Comparison of ENCODE assay signal across 3 cellular contexts in the genomic region with DNA sequence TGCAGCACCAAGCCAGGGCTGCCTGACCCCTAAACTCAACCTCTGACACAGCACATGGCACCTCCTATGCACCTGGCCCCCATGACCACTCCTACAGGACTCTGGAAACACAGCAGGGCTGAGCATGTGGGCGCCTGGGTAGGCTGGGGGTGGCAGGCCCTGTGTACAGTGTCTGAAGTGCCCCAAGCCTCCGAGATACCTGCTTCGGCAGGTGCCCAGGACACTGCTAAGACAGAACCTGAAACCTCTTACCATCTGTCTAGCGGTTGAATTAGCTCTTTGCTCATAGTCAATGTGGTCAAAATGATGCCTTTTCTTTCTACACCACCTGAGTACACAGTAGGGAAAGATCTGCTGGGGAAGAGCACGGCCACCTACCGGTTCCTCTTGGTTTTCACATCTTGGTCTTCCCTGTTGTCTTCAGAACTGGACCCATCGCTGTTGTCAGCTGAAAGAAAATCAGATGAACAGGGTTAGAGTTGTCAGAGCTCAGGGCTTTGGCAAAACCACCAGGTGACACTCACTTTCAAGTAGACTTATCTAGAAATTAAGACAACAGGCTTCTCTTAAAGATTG.
TF ChIP-seq lines count a peak whose summit lies in the region.

No MANE protein-coding gene starts in this region.

TF ChIP-seq in HepG2, 621 proteins besides CTCF, POLR2A, EP300 and RAD21 (continued from another document and continues in another):
- TF ChIP-seq, protein P1, sequence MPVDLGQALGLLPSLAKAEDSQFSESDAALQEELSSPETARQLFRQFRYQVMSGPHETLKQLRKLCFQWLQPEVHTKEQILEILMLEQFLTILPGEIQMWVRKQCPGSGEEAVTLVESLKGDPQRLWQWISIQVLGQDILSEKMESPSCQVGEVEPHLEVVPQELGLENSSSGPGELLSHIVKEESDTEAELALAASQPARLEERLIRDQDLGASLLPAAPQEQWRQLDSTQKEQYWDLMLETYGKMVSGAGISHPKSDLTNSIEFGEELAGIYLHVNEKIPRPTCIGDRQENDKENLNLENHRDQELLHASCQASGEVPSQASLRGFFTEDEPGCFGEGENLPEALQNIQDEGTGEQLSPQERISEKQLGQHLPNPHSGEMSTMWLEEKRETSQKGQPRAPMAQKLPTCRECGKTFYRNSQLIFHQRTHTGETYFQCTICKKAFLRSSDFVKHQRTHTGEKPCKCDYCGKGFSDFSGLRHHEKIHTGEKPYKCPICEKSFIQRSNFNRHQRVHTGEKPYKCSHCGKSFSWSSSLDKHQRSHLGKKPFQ (CRISPR knock-in tag; IDR thresholded peaks at IDR 0.05; ENCODE audit: insufficient replicate concordance), result no peak
- TF ChIP-seq TAF1 (CRISPR knock-in tag; IDR thresholded peaks at IDR 0.05), result no peak
- no peak for TF ChIP-seq HIVEP1 (CRISPR knock-in tag; IDR thresholded peaks at IDR 0.05)
- TF ChIP-seq YEATS2 (CRISPR knock-in tag; IDR thresholded peaks at IDR 0.05; ENCODE audit: borderline replicate concordance), result no peak
- no peak for TF ChIP-seq ZNF607 (CRISPR knock-in tag; IDR thresholded peaks at IDR 0.05; ENCODE audit: borderline replicate concordance)
- TF ChIP-seq, protein P2, sequence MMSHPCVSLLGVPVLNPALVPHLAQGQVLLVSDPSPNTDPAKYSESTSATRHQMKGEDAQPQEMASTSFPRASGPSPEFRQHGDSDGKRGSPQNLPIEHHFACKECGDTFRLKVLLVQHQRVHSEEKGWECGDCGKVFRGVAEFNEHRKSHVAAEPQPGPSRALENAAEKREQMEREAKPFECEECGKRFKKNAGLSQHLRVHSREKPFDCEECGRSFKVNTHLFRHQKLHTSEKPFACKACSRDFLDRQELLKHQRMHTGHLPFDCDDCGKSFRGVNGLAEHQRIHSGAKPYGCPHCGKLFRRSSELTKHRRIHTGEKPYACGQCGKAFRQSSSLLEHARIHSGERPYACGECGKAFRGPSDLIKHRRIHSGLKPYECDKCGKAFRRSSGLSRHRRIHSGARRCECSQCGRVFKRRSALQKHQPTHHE (CRISPR knock-in tag; IDR thresholded peaks at IDR 0.05; ENCODE audit: borderline replicate concordance), result no peak
- TF ChIP-seq KDM4B (CRISPR knock-in tag; IDR thresholded peaks at IDR 0.05), result no peak
- no peak for TF ChIP-seq HDAC6 (IDR thresholded peaks at IDR 0.05; ENCODE audit: low read depth, low read length)
- TF ChIP-seq NCOR1 (IDR thresholded peaks at IDR 0.05; ENCODE audit: borderline replicate concordance, low read length), result no peak
- no peak for TF ChIP-seq SNRNP70 (IDR thresholded peaks at IDR 0.05; ENCODE audit: low read depth, low read length)
- no peak for TF ChIP-seq PTBP1 (IDR thresholded peaks at IDR 0.05; ENCODE audit: low read depth, low read length, poor library complexity, severe bottlenecking)
- no peak for TF ChIP-seq ZNF570 (CRISPR knock-in tag; IDR thresholded peaks at IDR 0.05; ENCODE audit: borderline replicate concordance)

TF ChIP-seq in HCT116, 20 proteins besides CTCF, POLR2A, EP300 and RAD21:
- TF ChIP-seq, protein P3, sequence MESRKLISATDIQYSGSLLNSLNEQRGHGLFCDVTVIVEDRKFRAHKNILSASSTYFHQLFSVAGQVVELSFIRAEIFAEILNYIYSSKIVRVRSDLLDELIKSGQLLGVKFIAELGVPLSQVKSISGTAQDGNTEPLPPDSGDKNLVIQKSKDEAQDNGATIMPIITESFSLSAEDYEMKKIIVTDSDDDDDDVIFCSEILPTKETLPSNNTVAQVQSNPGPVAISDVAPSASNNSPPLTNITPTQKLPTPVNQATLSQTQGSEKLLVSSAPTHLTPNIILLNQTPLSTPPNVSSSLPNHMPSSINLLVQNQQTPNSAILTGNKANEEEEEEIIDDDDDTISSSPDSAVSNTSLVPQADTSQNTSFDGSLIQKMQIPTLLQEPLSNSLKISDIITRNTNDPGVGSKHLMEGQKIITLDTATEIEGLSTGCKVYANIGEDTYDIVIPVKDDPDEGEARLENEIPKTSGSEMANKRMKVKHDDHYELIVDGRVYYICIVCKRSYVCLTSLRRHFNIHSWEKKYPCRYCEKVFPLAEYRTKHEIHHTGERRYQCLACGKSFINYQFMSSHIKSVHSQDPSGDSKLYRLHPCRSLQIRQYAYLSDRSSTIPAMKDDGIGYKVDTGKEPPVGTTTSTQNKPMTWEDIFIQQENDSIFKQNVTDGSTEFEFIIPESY (IDR thresholded peaks at IDR 0.05; ENCODE audit: extremely low read depth, insufficient replicate concordance, low read length), result no peak
- TF ChIP-seq YY1 (IDR thresholded peaks at IDR 0.05; ENCODE audit: extremely low read depth, insufficient replicate concordance, low read depth, low read length), result no peak
- no peak for TF ChIP-seq CEBPB (IDR thresholded peaks at IDR 0.05; ENCODE audit: low read depth)

TF ChIP-seq in WTC11, 78 proteins besides CTCF, POLR2A, EP300 and RAD21 (continued from another document):
- TF ChIP-seq, protein P4, sequence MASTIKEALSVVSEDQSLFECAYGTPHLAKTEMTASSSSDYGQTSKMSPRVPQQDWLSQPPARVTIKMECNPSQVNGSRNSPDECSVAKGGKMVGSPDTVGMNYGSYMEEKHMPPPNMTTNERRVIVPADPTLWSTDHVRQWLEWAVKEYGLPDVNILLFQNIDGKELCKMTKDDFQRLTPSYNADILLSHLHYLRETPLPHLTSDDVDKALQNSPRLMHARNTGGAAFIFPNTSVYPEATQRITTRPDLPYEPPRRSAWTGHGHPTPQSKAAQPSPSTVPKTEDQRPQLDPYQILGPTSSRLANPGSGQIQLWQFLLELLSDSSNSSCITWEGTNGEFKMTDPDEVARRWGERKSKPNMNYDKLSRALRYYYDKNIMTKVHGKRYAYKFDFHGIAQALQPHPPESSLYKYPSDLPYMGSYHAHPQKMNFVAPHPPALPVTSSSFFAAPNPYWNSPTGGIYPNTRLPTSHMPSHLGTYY (CRISPR knock-in tag; IDR thresholded peaks at IDR 0.05), result no peak
- no peak for TF ChIP-seq MXD4 (CRISPR knock-in tag; IDR thresholded peaks at IDR 0.05; ENCODE audit: borderline replicate concordance)
- TF ChIP-seq, protein P5, sequence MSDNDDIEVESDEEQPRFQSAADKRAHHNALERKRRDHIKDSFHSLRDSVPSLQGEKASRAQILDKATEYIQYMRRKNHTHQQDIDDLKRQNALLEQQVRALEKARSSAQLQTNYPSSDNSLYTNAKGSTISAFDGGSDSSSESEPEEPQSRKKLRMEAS (CRISPR knock-in tag; IDR thresholded peaks at IDR 0.05), result no peak
- TF ChIP-seq, protein P6, sequence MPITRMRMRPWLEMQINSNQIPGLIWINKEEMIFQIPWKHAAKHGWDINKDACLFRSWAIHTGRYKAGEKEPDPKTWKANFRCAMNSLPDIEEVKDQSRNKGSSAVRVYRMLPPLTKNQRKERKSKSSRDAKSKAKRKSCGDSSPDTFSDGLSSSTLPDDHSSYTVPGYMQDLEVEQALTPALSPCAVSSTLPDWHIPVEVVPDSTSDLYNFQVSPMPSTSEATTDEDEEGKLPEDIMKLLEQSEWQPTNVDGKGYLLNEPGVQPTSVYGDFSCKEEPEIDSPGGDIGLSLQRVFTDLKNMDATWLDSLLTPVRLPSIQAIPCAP (CRISPR knock-in tag; IDR thresholded peaks at IDR 0.05), result no peak
- TF ChIP-seq SOX15 (CRISPR knock-in tag; IDR thresholded peaks at IDR 0.05), result no peak
- TF ChIP-seq, protein P7, sequence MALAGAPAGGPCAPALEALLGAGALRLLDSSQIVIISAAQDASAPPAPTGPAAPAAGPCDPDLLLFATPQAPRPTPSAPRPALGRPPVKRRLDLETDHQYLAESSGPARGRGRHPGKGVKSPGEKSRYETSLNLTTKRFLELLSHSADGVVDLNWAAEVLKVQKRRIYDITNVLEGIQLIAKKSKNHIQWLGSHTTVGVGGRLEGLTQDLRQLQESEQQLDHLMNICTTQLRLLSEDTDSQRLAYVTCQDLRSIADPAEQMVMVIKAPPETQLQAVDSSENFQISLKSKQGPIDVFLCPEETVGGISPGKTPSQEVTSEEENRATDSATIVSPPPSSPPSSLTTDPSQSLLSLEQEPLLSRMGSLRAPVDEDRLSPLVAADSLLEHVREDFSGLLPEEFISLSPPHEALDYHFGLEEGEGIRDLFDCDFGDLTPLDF (CRISPR knock-in tag; IDR thresholded peaks at IDR 0.05), result no peak
- TF ChIP-seq ATF1 (CRISPR knock-in tag; IDR thresholded peaks at IDR 0.05), result no peak
- TF ChIP-seq ZNF138 (CRISPR knock-in tag; conservative IDR thresholded peaks at IDR 0.05), result no peak
- TF ChIP-seq, protein P8, sequence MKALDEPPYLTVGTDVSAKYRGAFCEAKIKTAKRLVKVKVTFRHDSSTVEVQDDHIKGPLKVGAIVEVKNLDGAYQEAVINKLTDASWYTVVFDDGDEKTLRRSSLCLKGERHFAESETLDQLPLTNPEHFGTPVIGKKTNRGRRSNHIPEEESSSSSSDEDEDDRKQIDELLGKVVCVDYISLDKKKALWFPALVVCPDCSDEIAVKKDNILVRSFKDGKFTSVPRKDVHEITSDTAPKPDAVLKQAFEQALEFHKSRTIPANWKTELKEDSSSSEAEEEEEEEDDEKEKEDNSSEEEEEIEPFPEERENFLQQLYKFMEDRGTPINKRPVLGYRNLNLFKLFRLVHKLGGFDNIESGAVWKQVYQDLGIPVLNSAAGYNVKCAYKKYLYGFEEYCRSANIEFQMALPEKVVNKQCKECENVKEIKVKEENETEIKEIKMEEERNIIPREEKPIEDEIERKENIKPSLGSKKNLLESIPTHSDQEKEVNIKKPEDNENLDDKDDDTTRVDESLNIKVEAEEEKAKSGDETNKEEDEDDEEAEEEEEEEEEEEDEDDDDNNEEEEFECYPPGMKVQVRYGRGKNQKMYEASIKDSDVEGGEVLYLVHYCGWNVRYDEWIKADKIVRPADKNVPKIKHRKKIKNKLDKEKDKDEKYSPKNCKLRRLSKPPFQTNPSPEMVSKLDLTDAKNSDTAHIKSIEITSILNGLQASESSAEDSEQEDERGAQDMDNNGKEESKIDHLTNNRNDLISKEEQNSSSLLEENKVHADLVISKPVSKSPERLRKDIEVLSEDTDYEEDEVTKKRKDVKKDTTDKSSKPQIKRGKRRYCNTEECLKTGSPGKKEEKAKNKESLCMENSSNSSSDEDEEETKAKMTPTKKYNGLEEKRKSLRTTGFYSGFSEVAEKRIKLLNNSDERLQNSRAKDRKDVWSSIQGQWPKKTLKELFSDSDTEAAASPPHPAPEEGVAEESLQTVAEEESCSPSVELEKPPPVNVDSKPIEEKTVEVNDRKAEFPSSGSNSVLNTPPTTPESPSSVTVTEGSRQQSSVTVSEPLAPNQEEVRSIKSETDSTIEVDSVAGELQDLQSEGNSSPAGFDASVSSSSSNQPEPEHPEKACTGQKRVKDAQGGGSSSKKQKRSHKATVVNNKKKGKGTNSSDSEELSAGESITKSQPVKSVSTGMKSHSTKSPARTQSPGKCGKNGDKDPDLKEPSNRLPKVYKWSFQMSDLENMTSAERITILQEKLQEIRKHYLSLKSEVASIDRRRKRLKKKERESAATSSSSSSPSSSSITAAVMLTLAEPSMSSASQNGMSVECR (CRISPR knock-in tag; IDR thresholded peaks at IDR 0.05; ENCODE audit: borderline replicate concordance), result no peak
- TF ChIP-seq TP53 (CRISPR knock-in tag; IDR thresholded peaks at IDR 0.05), result no peak
- TF ChIP-seq, protein P9, sequence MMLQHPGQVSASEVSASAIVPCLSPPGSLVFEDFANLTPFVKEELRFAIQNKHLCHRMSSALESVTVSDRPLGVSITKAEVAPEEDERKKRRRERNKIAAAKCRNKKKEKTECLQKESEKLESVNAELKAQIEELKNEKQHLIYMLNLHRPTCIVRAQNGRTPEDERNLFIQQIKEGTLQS (CRISPR knock-in tag; conservative IDR thresholded peaks at IDR 0.05), result no peak
- TF ChIP-seq FOXK1 (CRISPR knock-in tag; IDR thresholded peaks at IDR 0.05), result no peak
- TF ChIP-seq ZNF263 (CRISPR knock-in tag; IDR thresholded peaks at IDR 0.05; ENCODE audit: low read depth), result no peak
- TF ChIP-seq RORB (CRISPR knock-in tag; IDR thresholded peaks at IDR 0.05), result no peak
- no peak for TF ChIP-seq GABPB1 (CRISPR knock-in tag; IDR thresholded peaks at IDR 0.05)
- TF ChIP-seq CREM (CRISPR knock-in tag; IDR thresholded peaks at IDR 0.05), result no peak
TF ChIP-seq in WTC11: peak in this region for 0.
